23 cellular contexts compared by ENCODE assay signal in the genomic region with DNA sequence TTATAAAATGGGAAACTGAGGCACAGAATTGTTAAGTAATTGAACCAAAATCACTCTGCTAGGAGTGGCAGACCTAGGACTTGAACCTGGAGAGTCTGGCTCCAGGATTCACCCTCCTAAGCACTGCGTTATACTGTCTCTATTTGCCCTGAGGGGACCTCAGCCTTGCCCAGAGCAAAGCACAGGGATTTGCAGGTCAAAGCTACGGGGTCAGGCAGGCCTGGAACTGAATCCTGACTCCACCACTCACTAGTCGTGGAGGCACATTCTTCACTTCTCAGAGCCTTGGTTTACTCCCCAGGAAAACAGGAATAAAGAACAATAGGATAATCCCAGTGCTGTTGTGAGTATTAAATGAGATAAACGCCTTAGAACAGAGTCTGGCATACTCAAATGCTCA. TPM values are rescaled to one million over a fixed set of nuclear protein-coding genes. Genes with fewer than 3 reads are reported as not detected.
"Had no signal": no experiment of that assay in that cellular context is flagged by ENCODE, and none has a peak within 500 bp of the region (broad histone marks: within the 10 kb centered on the region; RNA-seq: fewer than 3 reads in every experiment).

No MANE protein-coding gene starts in this region.

- H3K27ac ChIP-seq: heart right ventricle, hepatocyte, left ventricle myocardium inferior, ovary, right atrium auricular region, skin epidermis, stomach, thoracic aorta, tibial artery, uterus had no signal

- H3K36me3 ChIP-seq: heart right ventricle, left ventricle myocardium inferior, ovary, right atrium auricular region, stomach, thoracic aorta, tibial artery, uterus had no signal

- H3K9me3 ChIP-seq: heart right ventricle, left ventricle myocardium inferior, ovary, right atrium auricular region, stomach, thoracic aorta, tibial artery, uterus had no signal

- H3K4me1 ChIP-seq: stomach, tibial artery, uterus had no signal

- H3K27me3 ChIP-seq: hepatocyte, ovary, right atrium auricular region, uterus had no signal

- DNase-seq: heart right ventricle; left ventricle myocardium inferior; mesendoderm; naive thymus-derived CD4-positive, alpha-beta T cell; nephron progenitor cell; ovary; stimulated activated CD4-positive, alpha-beta T cell treated with anti-CD3 and anti-CD28 coated beads, Interleukin-4, amount 100 ng/mL, for 4 hours; stimulated activated CD8-positive, alpha-beta memory T cell treated with anti-CD3 and anti-CD28 coated beads, Interleukin-4, amount 100 ng/mL, for 48 hours; stimulated activated naive CD8-positive, alpha-beta T cell treated with anti-CD3 and anti-CD28 coated beads, Interleukin-15, Interleukin-2, amounts not matched to agents 100 U/mL and 50 U/mL, for 24 hours; stomach; tibial artery; uterus had no signal

- H3K4me3 ChIP-seq: heart right ventricle, hepatocyte, left ventricle myocardium inferior, lung, ovary, right atrium auricular region, skin epidermis, stomach, thoracic aorta, tibial artery, uterus had no signal

RNA-seq across cellular contexts. Expression of gene KCNK15, which starts 19.4 kb away (rescaled TPM):
- total RNA-seq: myocyte, pulmonary artery endothelial cell had no signal
- polyA plus RNA-seq: naive thymus-derived CD4-positive, alpha-beta T cell had no signal

RNA-seq across cellular contexts. Expression of gene RIMS4, which starts 45.3 kb away (rescaled TPM):
- total RNA-seq: kidney epithelial cell; myocyte; naive thymus-derived CD4-positive, alpha-beta T cell; pulmonary artery endothelial cell had no signal
- polyA plus RNA-seq: naive thymus-derived CD4-positive, alpha-beta T cell had no signal

RNA-seq across cellular contexts. Expression of gene CCN5, which starts 49.9 kb away (rescaled TPM):
- total RNA-seq: kidney epithelial cell; mesothelial cell of epicardium; mononuclear cell; naive thymus-derived CD4-positive, alpha-beta T cell; progenitor cell of endocrine pancreas; pulmonary artery endothelial cell had no signal
- polyA plus RNA-seq: naive thymus-derived CD4-positive, alpha-beta T cell had no signal
